In genomic region chr3:30630238-30631030, GRCh38 we compare ENCODE assay signal across 11 cellular contexts. TPM values are rescaled to one million over a fixed set of nuclear protein-coding genes. Genes with fewer than 3 reads are reported as not detected.
DNase-seq lines count a peak whose midpoint lies in the region; ATAC-seq and TF ChIP-seq lines count a peak whose summit lies in the region.
"Had no signal": no experiment of that assay in that cellular context is flagged by ENCODE, and none has a peak within 500 bp of the region (broad histone marks: within the 10 kb centered on the region; RNA-seq: fewer than 3 reads in every experiment).

No MANE protein-coding gene starts in this region.

- 85% methylated on average over 2 of the region's 2 CpGs for WGBS in suprapubic skin

- H3K9me3 ChIP-seq in left lung = no peaks in the 10 kb centered on the region
- H3K9me3 ChIP-seq in suprapubic skin = no peaks in the 10 kb centered on the region

- peaks cover 43 to 100% of the 10 kb centered on the region in 2 donors for H3K4me1 ChIP-seq in left lung
- peaks cover 98% of the 10 kb centered on the region for H3K4me1 ChIP-seq in suprapubic skin

- H3K27ac ChIP-seq in left lung = peak overlapping the region; percentile 17 to 90
- peak overlapping the region; percentile 68 for H3K27ac ChIP-seq in suprapubic skin
- H3K27ac ChIP-seq: 22Rv1 had no signal

- no peaks in the 10 kb centered on the region for H3K9me3 Mint-ChIP-seq in activated CD8-positive, alpha-beta T cell treated with anti-CD3 and anti-CD28 coated beads, Interleukin-2, amount 10 ng/mL, durations not matched to agents 7 days and 5 days (ENCODE audit: insufficient read depth)

- no peaks in the 10 kb centered on the region for H3K27me3 Mint-ChIP-seq in activated CD8-positive, alpha-beta T cell treated with anti-CD3 and anti-CD28 coated beads, Interleukin-2, amount 10 ng/mL, durations not matched to agents 7 days and 5 days (ENCODE audit: low read depth)

- CTCF ChIA-PET in activated CD8-positive, alpha-beta T cell treated with anti-CD3 and anti-CD28 coated beads, Interleukin-2, amount 10 ng/mL, durations not matched to agents 7 days and 5 days (lab: Charles Lee) = interaction anchor here (1.0 to 7.8 kb wide), 12 partner anchors 7 to 63 kb away, joined by 3 to 91 read pairs (median 8); partner anchors contain the start of gene TGFBR2

- H3K27me3 ChIP-seq in left lung = no peaks in the 10 kb centered on the region
- no peaks in the 10 kb centered on the region for H3K27me3 ChIP-seq in suprapubic skin

- intact Hi-C loops in left lung (cut with DNase I) (no loop called here), posterior vena cava (cut with DNase I) (no loop called here)

- TF ChIP-seq EP300 in suprapubic skin (IDR thresholded peaks at IDR 0.05) = no peak

- DNase-seq in NCI-H82 (lab: John Stamatoyannopoulos, UW) (peak; percentile 34), NCI-H82 treated with DMSO at 0.1 percent for 48 hours (lab: John Stamatoyannopoulos, UW; ENCODE audit: unreplicated experiment) (no peak), left lung (no peak), suprapubic skin (ENCODE audit: low spot score in 2 of 2) (no peak), posterior vena cava (ENCODE audit: low spot score) (no peak), NK-92 (lab: John Stamatoyannopoulos, UW; ENCODE audit: unreplicated experiment) (no peak)
- DNase-seq in activated CD8-positive, alpha-beta T cell treated with anti-CD3 and anti-CD28 coated beads, Interleukin-2, amount 10 ng/mL, durations not matched to agents 7 days and 5 days = peak; percentile 22
- DNase-seq: NCI-H1048, retina had no signal

- POLR2A ChIA-PET in activated CD8-positive, alpha-beta T cell treated with anti-CD3 and anti-CD28 coated beads, Interleukin-2, amount 10 ng/mL, durations not matched to agents 7 days and 5 days (lab: Charles Lee) = interaction anchor here (0.8 to 4.8 kb wide), 3 partner anchors 8 to 23 kb away, joined by 8 to 39 read pairs (median 20); partner anchors contain the start of gene TGFBR2

- H3K4me1 Mint-ChIP-seq in activated CD8-positive, alpha-beta T cell treated with anti-CD3 and anti-CD28 coated beads, Interleukin-2, amount 10 ng/mL, durations not matched to agents 7 days and 5 days (ENCODE audit: low read depth) = peaks cover 93% of the 10 kb centered on the region

- peaks cover 0 to 16% of the 10 kb centered on the region in 2 donors for H3K36me3 ChIP-seq in left lung
- no peaks in the 10 kb centered on the region for H3K36me3 ChIP-seq in suprapubic skin

- peak overlapping the region; percentile 79 for H3K27ac Mint-ChIP-seq in activated CD8-positive, alpha-beta T cell treated with anti-CD3 and anti-CD28 coated beads, Interleukin-2, amount 10 ng/mL, durations not matched to agents 7 days and 5 days

- TF ChIP-seq POLR2A in suprapubic skin (IDR thresholded peaks at IDR 0.05) = no peak

- H3K4me3 ChIP-seq in left lung (no peak overlapping the region), suprapubic skin (no peak overlapping the region)

- TF ChIP-seq CTCF in left lung (IDR thresholded peaks at IDR 0.05) (no peak), suprapubic skin (IDR thresholded peaks at IDR 0.05) (no peak)

- H3K36me3 Mint-ChIP-seq in activated CD8-positive, alpha-beta T cell treated with anti-CD3 and anti-CD28 coated beads, Interleukin-2, amount 10 ng/mL, durations not matched to agents 7 days and 5 days (ENCODE audit: low read depth) = peaks cover 78% of the 10 kb centered on the region

- peak overlapping the region; percentile 2 for H3K4me3 Mint-ChIP-seq in activated CD8-positive, alpha-beta T cell treated with anti-CD3 and anti-CD28 coated beads, Interleukin-2, amount 10 ng/mL, durations not matched to agents 7 days and 5 days

- peak; percentile 8 for ATAC-seq in activated CD8-positive, alpha-beta T cell treated with anti-CD3 and anti-CD28 coated beads, Interleukin-2, amount 10 ng/mL, durations not matched to agents 7 days and 5 days
- ATAC-seq in left lung = no peak
- ATAC-seq in GM19395 (IDR thresholded peaks at IDR 0.05; ENCODE audit: unreplicated experiment) = no peak

RNA-seq across cellular contexts. Expression of gene TGFBR2, which starts 24.0 kb away (rescaled TPM):
- 10 to 100 TPM; 62.7 to 64.5 TPM for total RNA-seq in activated CD8-positive, alpha-beta T cell treated with anti-CD3 and anti-CD28 coated beads, Interleukin-2, amount 10 ng/mL, durations not matched to agents 7 days and 5 days
- total RNA-seq in left lung = 100 to 1,000 TPM; 240 to 269 TPM
- 10 to 100 TPM; 63.7 to 84.3 (median 83.3) TPM for total RNA-seq in suprapubic skin
- total RNA-seq in posterior vena cava = 100 to 1,000 TPM; 243 to 291 TPM

Comparison
In these comparisons a context has a peak if more than half of its experiments do, and no peak if none do; other contexts are left out.
1. DNase-seq: peak in NCI-H82 (single experiment) and activated CD8-positive, alpha-beta T cell treated with anti-CD3 and anti-CD28 coated beads, Interleukin-2, amount 10 ng/mL, durations not matched to agents 7 days and 5 days (single experiment); none in NCI-H82 treated with DMSO at 0.1 percent for 48 hours (single experiment), left lung (0 of 2), suprapubic skin (0 of 2), posterior vena cava (single experiment) and NK-92 (single experiment).